Comparison of ENCODE assay signal across 10 cellular contexts in the genomic region with DNA sequence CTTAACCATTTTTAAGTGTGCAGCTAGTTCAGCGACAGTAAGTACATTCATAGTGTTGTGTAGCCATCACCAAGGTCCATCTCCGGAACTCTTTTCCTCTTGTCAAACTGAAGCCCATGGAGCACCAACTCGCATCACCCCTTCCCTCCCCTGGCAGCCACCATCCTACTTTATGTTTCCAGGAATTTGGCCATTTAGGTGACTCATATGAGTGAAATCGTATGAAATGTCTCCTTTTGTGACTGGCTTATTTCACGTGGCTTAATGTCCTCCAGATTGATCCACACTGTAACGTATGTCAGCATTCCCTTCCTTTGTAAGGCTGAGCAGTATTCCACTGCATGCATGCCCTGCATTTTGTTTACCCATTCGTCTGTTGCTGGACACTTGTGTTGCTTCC. TPM values are rescaled to one million over a fixed set of nuclear protein-coding genes. Genes with fewer than 3 reads are reported as not detected.
DNase-seq lines count a peak whose midpoint lies in the region; ATAC-seq and TF ChIP-seq lines count a peak whose summit lies in the region.
"Had no signal": no experiment of that assay in that cellular context is flagged by ENCODE, and none has a peak within 500 bp of the region (broad histone marks: within the 10 kb centered on the region; RNA-seq: fewer than 3 reads in every experiment).

No MANE protein-coding gene starts in this region.

- TF ChIP-seq POLR2A in suprapubic skin (IDR thresholded peaks at IDR 0.05), result no peak

- TF ChIP-seq CTCF in lung (IDR thresholded peaks at IDR 0.05; ENCODE audit: control extremely low read depth, extremely low read depth), result no peak
- TF ChIP-seq CTCF in suprapubic skin (IDR thresholded peaks at IDR 0.05), result no peak

- 78 to 84% methylated on average over 7 of the region's 7 CpGs for WGBS in lung, 2 donors
- WGBS in suprapubic skin, result 59% methylated on average over 7 of the region's 7 CpGs

- H3K4me1 ChIP-seq in lung (ENCODE audit: control insufficient read depth in 2 of 2, insufficient read depth in 2 of 2, low read length in 2 of 2), result peaks cover 0 to 4% of the 10 kb centered on the region in 2 donors
- peaks cover 27% of the 10 kb centered on the region for H3K4me1 ChIP-seq in suprapubic skin

- peaks cover 5% of the 10 kb centered on the region for H3K4me1 Mint-ChIP-seq in activated T-cell treated with anti-CD3 and anti-CD28 coated beads, Interleukin-2, amount 50 U/mL, for 24 hours (ENCODE audit: low read depth)
- peaks cover 6% of the 10 kb centered on the region for H3K4me1 Mint-ChIP-seq in activated T-cell treated with anti-CD3 and anti-CD28 coated beads, Interleukin-2, amount 50 U/mL, for 4 hours (ENCODE audit: low read depth)

- DNase-seq in activated T-cell treated with anti-CD3 and anti-CD28 coated beads, Interleukin-2, amount 50 U/mL, for 24 hours, result peak; percentile 9
- no peak for DNase-seq in activated T-cell treated with anti-CD3 and anti-CD28 coated beads, Interleukin-2, amount 50 U/mL, for 4 hours
- DNase-seq in astrocyte of the hippocampus (ENCODE audit: low read depth, low spot score) (peak; percentile 39), lung (ENCODE audit: low spot score) (peak; percentile 27), suprapubic skin (ENCODE audit: low spot score in 2 of 2) (peak in 1 of 2 donors; percentile 70), DMS 273 (lab: John Stamatoyannopoulos, UW; ENCODE audit: unreplicated experiment) (no peak), NCI-H748 treated with DMSO at 0.1 percent for 48 hours (lab: John Stamatoyannopoulos, UW) (no peak), GM19240 (ENCODE audit: insufficient read length, low spot score) (no peak)
- DNase-seq: GOT3, NCI-H82 had no signal

- H3K4me3 ChIP-seq in lung, result no peak overlapping the region
- H3K4me3 ChIP-seq in suprapubic skin, result peak overlapping the region; percentile 82

- no peak overlapping the region for H3K27ac Mint-ChIP-seq in activated T-cell treated with anti-CD3 and anti-CD28 coated beads, Interleukin-2, amount 50 U/mL, for 24 hours

- H3K36me3 ChIP-seq in lung (ENCODE audit: control insufficient read depth in 2 of 2, insufficient read depth in 2 of 2, low read length in 2 of 2), result no peaks in the 10 kb centered on the region
- H3K36me3 ChIP-seq in suprapubic skin, result no peaks in the 10 kb centered on the region

- H3K27ac ChIP-seq in lung (ENCODE audit: low read depth in 1 of 2, low read length in 1 of 2) (no peak overlapping the region), suprapubic skin (peak overlapping the region; percentile 29)

- ATAC-seq in activated T-cell treated with anti-CD3 and anti-CD28 coated beads, Interleukin-2, amount 50 U/mL, for 4 hours, result no peak
- no peak for ATAC-seq in lung (ENCODE audit: insufficient read depth, low FRiP score)

- no peaks in the 10 kb centered on the region for H3K27me3 ChIP-seq in lung (ENCODE audit: control insufficient read depth, insufficient read depth)
- H3K27me3 ChIP-seq in suprapubic skin, result peaks cover 31% of the 10 kb centered on the region

- no peak for TF ChIP-seq EP300 in suprapubic skin (IDR thresholded peaks at IDR 0.05)

- H3K36me3 Mint-ChIP-seq in activated T-cell treated with anti-CD3 and anti-CD28 coated beads, Interleukin-2, amount 50 U/mL, for 24 hours (ENCODE audit: low read depth), result peaks cover 2% of the 10 kb centered on the region
- H3K36me3 Mint-ChIP-seq in activated T-cell treated with anti-CD3 and anti-CD28 coated beads, Interleukin-2, amount 50 U/mL, for 4 hours (ENCODE audit: insufficient read depth), result no peaks in the 10 kb centered on the region

- peaks cover 0 to 6% of the 10 kb centered on the region in 2 donors for H3K9me3 ChIP-seq in lung (ENCODE audit: control insufficient read depth in 2 of 2, insufficient read depth in 1 of 2, low read length in 1 of 2)
- H3K9me3 ChIP-seq in suprapubic skin, result peaks cover 5% of the 10 kb centered on the region

- H3K9me3 Mint-ChIP-seq in activated T-cell treated with anti-CD3 and anti-CD28 coated beads, Interleukin-2, amount 50 U/mL, for 24 hours, result peaks cover 9% of the 10 kb centered on the region
- peaks cover 23% of the 10 kb centered on the region for H3K9me3 Mint-ChIP-seq in activated T-cell treated with anti-CD3 and anti-CD28 coated beads, Interleukin-2, amount 50 U/mL, for 4 hours

- H3K4me3 Mint-ChIP-seq in activated T-cell treated with anti-CD3 and anti-CD28 coated beads, Interleukin-2, amount 50 U/mL, for 24 hours, result no peak overlapping the region
- no peak overlapping the region for H3K4me3 Mint-ChIP-seq in activated T-cell treated with anti-CD3 and anti-CD28 coated beads, Interleukin-2, amount 50 U/mL, for 4 hours

- H3K27me3 Mint-ChIP-seq in activated T-cell treated with anti-CD3 and anti-CD28 coated beads, Interleukin-2, amount 50 U/mL, for 24 hours, result peaks cover 40% of the 10 kb centered on the region
- H3K27me3 Mint-ChIP-seq in activated T-cell treated with anti-CD3 and anti-CD28 coated beads, Interleukin-2, amount 50 U/mL, for 4 hours (ENCODE audit: low read depth), result peaks cover 52% of the 10 kb centered on the region

RNA-seq across cellular contexts. Expression of a gene that starts 2.5 kb away (rescaled TPM):
- total RNA-seq in activated T-cell treated with anti-CD3 and anti-CD28 coated beads, Interleukin-2, amount 50 U/mL, for 4 hours, result 1 to 10 TPM; 4.8 to 7.7 (median 5.7) TPM
- total RNA-seq in lung (100 to 1,000 TPM; 350 to 466 TPM), suprapubic skin (100 to 1,000 TPM in 3 of 4 donors, 10 to 100 TPM in 1; 88.9 to 150 (median 126) TPM)
- polyA plus RNA-seq in lung, result 100 to 1,000 TPM; 192 to 234 TPM

RNA-seq across cellular contexts. Expression of a gene that starts 55.0 kb away (rescaled TPM):
- under 1 TPM; 0.33 to 0.71 (median 0.40) TPM for total RNA-seq in activated T-cell treated with anti-CD3 and anti-CD28 coated beads, Interleukin-2, amount 50 U/mL, for 4 hours
- total RNA-seq in lung (under 1 TPM; 0.26 to 0.43 TPM), suprapubic skin (not detected)
- polyA plus RNA-seq in lung, result under 1 TPM; 0.03 to 0.14 TPM

Comparison
In these comparisons a context has a peak if more than half of its experiments do, and no peak if none do; other contexts are left out.
1. DNase-seq: peak in activated T-cell treated with anti-CD3 and anti-CD28 coated beads, Interleukin-2, amount 50 U/mL, for 24 hours (single experiment), astrocyte of the hippocampus (single experiment) and lung (single experiment); none in activated T-cell treated with anti-CD3 and anti-CD28 coated beads, Interleukin-2, amount 50 U/mL, for 4 hours (single experiment), DMS 273 (single experiment), NCI-H748 treated with DMSO at 0.1 percent for 48 hours (single experiment) and GM19240 (single experiment).
2. RNA of a gene that starts 2.5 kb away (total RNA-seq): 350 to 466 TPM in lung and 88.9 to 150 TPM in suprapubic skin; 4.8 to 7.7 TPM in activated T-cell treated with anti-CD3 and anti-CD28 coated beads, Interleukin-2, amount 50 U/mL, for 4 hours; every median in the first group is over 10 times any median in the second.